In the genomic region with DNA sequence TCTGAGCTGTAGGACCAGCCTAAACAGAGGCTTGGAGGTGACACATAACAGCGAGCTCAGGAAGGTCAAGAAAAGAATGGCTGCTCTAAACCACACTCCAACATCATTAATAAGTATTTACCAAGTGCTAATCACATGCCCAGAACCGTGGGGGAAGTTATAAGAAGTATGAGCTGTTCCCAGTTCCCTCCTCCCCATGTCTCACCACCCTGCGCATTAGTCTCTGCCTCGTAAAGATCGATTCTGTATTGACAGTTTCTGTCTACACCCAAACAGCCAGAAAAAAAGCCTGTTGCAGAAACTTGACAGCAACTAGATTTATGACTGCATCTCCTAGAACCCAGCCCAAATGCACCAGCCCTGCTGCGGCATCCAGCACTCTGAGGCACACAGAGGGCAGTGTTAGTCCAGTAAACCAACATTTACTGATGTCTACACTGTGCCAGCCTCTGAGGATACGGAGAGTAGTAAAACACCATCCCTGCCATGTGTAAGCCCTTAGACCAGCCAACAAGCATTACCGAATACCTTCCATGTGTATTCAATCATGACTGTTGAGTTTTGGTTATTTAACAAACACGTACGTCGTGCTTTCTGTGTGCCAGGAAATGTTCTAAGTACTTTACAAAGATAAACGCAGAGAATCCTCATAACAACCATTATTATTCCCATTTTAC, we compare ENCODE assay signal across 28 cellular contexts.
DNase-seq lines count a peak whose midpoint lies in the region; ATAC-seq and TF ChIP-seq lines count a peak whose summit lies in the region.
"Had no signal": no experiment of that assay in that cellular context is flagged by ENCODE, and none has a peak within 500 bp of the region (broad histone marks: within the 10 kb centered on the region; RNA-seq: fewer than 3 reads in every experiment).

No MANE protein-coding gene starts in this region.

- peak; percentile 43 for DNase-seq in AG09309 (ENCODE audit: low read depth)
- DNase-seq in PC-3, result peak; percentile 30
- peak; percentile 18 for DNase-seq in fibroblast of peridontal ligament (ENCODE audit: extremely low read depth)
- DNase-seq in mucosa of gallbladder (ENCODE audit: low spot score), result peak; percentile 79
- no peak for DNase-seq in GM13976 (ENCODE audit: low spot score)
- no peak for DNase-seq in iPS-NIHi11 (ENCODE audit: low spot score)
- DNase-seq: activated naive CD4-positive, alpha-beta T cell treated with anti-CD3 and anti-CD28 coated beads for 36 hours; activated T-cell treated with anti-CD3 and anti-CD28 coated beads, Interleukin-2, amount 50 U/mL, for 1 hour; amniotic stem cell; caudate nucleus; dorsolateral prefrontal cortex; H9; MV-4-11; NCI-H1694 treated with DMSO at 0.1 percent for 48 hours; NCI-H748 treated with DMSO at 0.1 percent for 48 hours; nucleus accumbens; OCI-M1; SHP77 treated with DMSO at 0.1 percent for 48 hours; spleen; stimulated activated CD4-positive, alpha-beta T cell treated with anti-CD3 and anti-CD28 coated beads, Interleukin-4, amount 100 ng/mL, for 1 hour; stimulated activated naive CD4-positive, alpha-beta T cell; T-helper 1 cell; tibial artery had no signal

- H3K79me2 ChIP-seq in PC-3 (ENCODE audit: low read length), result no peaks in the 10 kb centered on the region

- no peaks in the 10 kb centered on the region for H3F3A ChIP-seq in PC-3 (ENCODE audit: low read length, unreplicated experiment)

- in situ Hi-C loops in GM13976 (cut with MboI; ENCODE audit: low sequenced_read_pairs, unreplicated experiment), result no loop called here

- POLR2A ChIA-PET in PC-3 (lab: Charles Lee; ENCODE audit: unreplicated experiment), result no interaction called here

- peaks cover 6% of the 10 kb centered on the region; the same call in 1 of the 2 replicates for H3K27me3 ChIP-seq in PC-3 (ENCODE audit: low read length)
- H3K27me3 ChIP-seq: BLaER1 treated with 17β-estradiol and CSF1 and Interleukin-3, amounts not matched to agents 10 nM and 100 nM had no signal

- no peaks in the 10 kb centered on the region for H3K36me3 ChIP-seq in PC-3 (ENCODE audit: low read depth, low read length)
- H3K36me3 ChIP-seq: BLaER1 treated with 17β-estradiol and CSF1 and Interleukin-3, amounts not matched to agents 10 nM and 100 nM; gastroesophageal sphincter; spleen; tibial artery had no signal

- no peak overlapping the region for H3K9ac ChIP-seq in PC-3 (ENCODE audit: low read length)
- H3K9ac ChIP-seq: BLaER1 treated with 17β-estradiol and CSF1 and Interleukin-3, amounts not matched to agents 10 nM and 100 nM had no signal

- peak overlapping the region; percentile 36 for H3K4me2 ChIP-seq in PC-3 (ENCODE audit: low read length)
- H3K4me2 ChIP-seq: A549; BLaER1 treated with 17β-estradiol and CSF1 and Interleukin-3, amounts not matched to agents 10 nM and 100 nM had no signal

- no peaks in the 10 kb centered on the region for H3K9me3 ChIP-seq in PC-3 (ENCODE audit: low read length)
- H3K9me3 ChIP-seq: A549; BLaER1 treated with 17β-estradiol and CSF1 and Interleukin-3, amounts not matched to agents 10 nM and 100 nM; gastroesophageal sphincter; spleen; tibial artery had no signal

- H2AFZ ChIP-seq in PC-3 (ENCODE audit: low read length), result no peak overlapping the region

- ATAC-seq in PC-3, result peak; percentile 80
- ATAC-seq in GM21619 (IDR thresholded peaks at IDR 0.05; ENCODE audit: unreplicated experiment), result no peak
- no peak for ATAC-seq in HG02588 (IDR thresholded peaks at IDR 0.05; ENCODE audit: unreplicated experiment)
- ATAC-seq: gastroesophageal sphincter had no signal

- intact Hi-C loops in PC-3 (cut with micrococcal nuclease), result no loop called here

- no TSS peak for BruUV-seq in PC-3 (replicated peaks; lab: Mats Ljungman, UMichigan)

- H3K27ac ChIP-seq in PC-3 (ENCODE audit: low read length), result no peak overlapping the region
- H3K27ac ChIP-seq: A549; BLaER1 treated with 17β-estradiol and CSF1 and Interleukin-3, amounts not matched to agents 10 nM and 100 nM; dorsolateral prefrontal cortex; gastroesophageal sphincter; spleen; tibial artery had no signal

- no peaks in the 10 kb centered on the region for H4K20me1 ChIP-seq in PC-3 (ENCODE audit: low read length)

- no peaks in the 10 kb centered on the region; the same call in 1 of the 2 replicates for H3K4me1 ChIP-seq in PC-3 (ENCODE audit: insufficient read depth, low read length)
- H3K4me1 ChIP-seq: A549, gastroesophageal sphincter, spleen, tibial artery had no signal

- CTCF ChIA-PET in PC-3 (lab: Charles Lee), result no interaction called here

- TF ChIP-seq CTCF in AG09309 (IDR thresholded peaks at IDR 0.05; ENCODE audit: control insufficient read depth, insufficient read depth, low read depth, low read length, missing control alignments) (no peak), PC-3 (conservative IDR thresholded peaks at IDR 0.05; ENCODE audit: low read depth, low read length) (0 out of 2 replicates have a peak, but pooled peaks have one; percentile 13), GM13976 (IDR thresholded peaks at IDR 0.05; ENCODE audit: borderline replicate concordance, control extremely low read depth, extremely low read depth, insufficient read depth, missing control alignments) (no peak)

- H3K4me3 ChIP-seq in AG09309 (ENCODE audit: control insufficient read depth, low read depth, low read length), result no peak overlapping the region
- H3K4me3 ChIP-seq in PC-3 (ENCODE audit: low read length), result no peak overlapping the region
- H3K4me3 ChIP-seq: A549; BLaER1 treated with 17β-estradiol and CSF1 and Interleukin-3, amounts not matched to agents 10 nM and 100 nM; dorsolateral prefrontal cortex; gastroesophageal sphincter; spleen; tibial artery had no signal

- H3K9me2 ChIP-seq in PC-3 (replicated peaks; ENCODE audit: low read length), result no peaks in the 10 kb centered on the region

Comparison
In these comparisons a context has a peak if more than half of its experiments do, and no peak if none do; other contexts are left out.
1. DNase-seq: peak in AG09309 (single experiment), PC-3 (single experiment), fibroblast of peridontal ligament (single experiment) and mucosa of gallbladder (single experiment); none in GM13976 (single experiment) and iPS-NIHi11 (single experiment).